In the genomic region with DNA sequence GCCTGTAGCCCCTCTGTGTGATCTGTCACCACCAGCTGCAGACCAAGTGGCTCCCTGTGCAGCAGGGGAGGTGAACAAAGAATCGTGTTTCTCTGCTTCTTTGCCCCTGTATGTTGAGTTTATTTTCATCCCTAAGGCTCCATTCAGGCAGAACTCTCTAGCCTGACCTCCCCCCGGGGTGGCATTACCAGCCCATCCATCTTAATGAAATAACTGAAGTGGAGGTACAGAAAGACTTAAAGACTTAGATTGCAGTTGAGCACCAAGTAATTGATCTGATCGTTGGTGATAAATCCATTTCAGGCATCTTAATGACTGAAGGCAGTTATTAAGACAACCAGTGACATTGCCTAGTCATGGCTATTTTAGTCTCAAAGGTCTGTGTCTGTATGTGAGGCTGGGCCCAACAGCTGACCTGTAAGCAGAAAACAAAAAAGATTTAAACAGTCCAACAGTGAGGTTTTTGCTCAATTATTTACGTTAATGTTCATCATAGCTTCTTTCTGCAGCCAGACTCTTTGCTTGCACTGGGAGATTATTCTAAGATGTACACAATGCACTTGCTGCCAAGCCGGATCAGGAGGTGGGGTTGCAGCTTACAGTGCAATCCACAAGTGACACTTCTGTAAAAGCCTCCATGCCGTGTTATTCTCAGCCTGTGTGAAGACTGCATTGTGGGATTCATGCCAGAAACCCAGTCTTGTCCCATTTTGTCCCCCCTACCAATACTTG, we compare ENCODE assay signal across 2 cellular contexts.
TF ChIP-seq lines count a peak whose summit lies in the region.

No MANE protein-coding gene starts in this region.

TF ChIP-seq in HepG2, 621 proteins besides CTCF, POLR2A, EP300 and RAD21 (continued from another document):
- no peak for TF ChIP-seq RORA (CRISPR knock-in tag; IDR thresholded peaks at IDR 0.05)
- TF ChIP-seq RCOR2 (CRISPR knock-in tag; IDR thresholded peaks at IDR 0.05), result no peak
- no peak for TF ChIP-seq ZC3H13 (CRISPR knock-in tag; IDR thresholded peaks at IDR 0.05)
- TF ChIP-seq ZBTB49 (CRISPR knock-in tag; IDR thresholded peaks at IDR 0.05; ENCODE audit: borderline replicate concordance), result no peak
- no peak for TF ChIP-seq NR2F2 (IDR thresholded peaks at IDR 0.05; ENCODE audit: borderline replicate concordance, low read depth)
- TF ChIP-seq, protein P1, sequence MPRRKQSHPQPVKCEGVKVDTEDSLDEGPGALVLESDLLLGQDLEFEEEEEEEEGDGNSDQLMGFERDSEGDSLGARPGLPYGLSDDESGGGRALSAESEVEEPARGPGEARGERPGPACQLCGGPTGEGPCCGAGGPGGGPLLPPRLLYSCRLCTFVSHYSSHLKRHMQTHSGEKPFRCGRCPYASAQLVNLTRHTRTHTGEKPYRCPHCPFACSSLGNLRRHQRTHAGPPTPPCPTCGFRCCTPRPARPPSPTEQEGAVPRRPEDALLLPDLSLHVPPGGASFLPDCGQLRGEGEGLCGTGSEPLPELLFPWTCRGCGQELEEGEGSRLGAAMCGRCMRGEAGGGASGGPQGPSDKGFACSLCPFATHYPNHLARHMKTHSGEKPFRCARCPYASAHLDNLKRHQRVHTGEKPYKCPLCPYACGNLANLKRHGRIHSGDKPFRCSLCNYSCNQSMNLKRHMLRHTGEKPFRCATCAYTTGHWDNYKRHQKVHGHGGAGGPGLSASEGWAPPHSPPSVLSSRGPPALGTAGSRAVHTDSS (CRISPR knock-in tag; conservative IDR thresholded peaks at IDR 0.05), result no peak
- no peak for TF ChIP-seq ZNF691 (CRISPR knock-in tag; IDR thresholded peaks at IDR 0.05; ENCODE audit: borderline replicate concordance, low read depth)
- TF ChIP-seq ZNF292 (CRISPR knock-in tag; IDR thresholded peaks at IDR 0.05; ENCODE audit: borderline replicate concordance, low read depth), result no peak
- no peak for TF ChIP-seq ZFP62 (CRISPR knock-in tag; IDR thresholded peaks at IDR 0.05)
- TF ChIP-seq ONECUT2 (CRISPR knock-in tag; IDR thresholded peaks at IDR 0.05), result no peak
- TF ChIP-seq ZNF709 (CRISPR knock-in tag; IDR thresholded peaks at IDR 0.05), result no peak
- TF ChIP-seq NFYC (CRISPR knock-in tag; IDR thresholded peaks at IDR 0.05), result no peak
- TF ChIP-seq, protein P2, sequence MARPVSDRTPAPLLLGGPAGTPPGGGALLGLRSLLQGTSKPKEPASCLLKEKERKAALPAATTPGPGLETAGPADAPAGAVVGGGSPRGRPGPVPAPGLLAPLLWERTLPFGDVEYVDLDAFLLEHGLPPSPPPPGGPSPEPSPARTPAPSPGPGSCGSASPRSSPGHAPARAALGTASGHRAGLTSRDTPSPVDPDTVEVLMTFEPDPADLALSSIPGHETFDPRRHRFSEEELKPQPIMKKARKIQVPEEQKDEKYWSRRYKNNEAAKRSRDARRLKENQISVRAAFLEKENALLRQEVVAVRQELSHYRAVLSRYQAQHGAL (CRISPR knock-in tag; IDR thresholded peaks at IDR 0.05; ENCODE audit: not compliant biosample characterization), result no peak
- TF ChIP-seq SALL1 (CRISPR knock-in tag; IDR thresholded peaks at IDR 0.05), result no peak
- TF ChIP-seq FIP1L1 (IDR thresholded peaks at IDR 0.05; ENCODE audit: borderline replicate concordance, insufficient read depth, low read depth, low read length), result no peak
- no peak for TF ChIP-seq PBX3 (CRISPR knock-in tag; IDR thresholded peaks at IDR 0.05; ENCODE audit: borderline replicate concordance)
- no peak for TF ChIP-seq RBM39 (IDR thresholded peaks at IDR 0.05; ENCODE audit: low read depth, low read length, poor library complexity, severe bottlenecking)

TF ChIP-seq in WTC11, 78 proteins besides CTCF, POLR2A, EP300 and RAD21 (continued from another document):
- TF ChIP-seq, protein P3, sequence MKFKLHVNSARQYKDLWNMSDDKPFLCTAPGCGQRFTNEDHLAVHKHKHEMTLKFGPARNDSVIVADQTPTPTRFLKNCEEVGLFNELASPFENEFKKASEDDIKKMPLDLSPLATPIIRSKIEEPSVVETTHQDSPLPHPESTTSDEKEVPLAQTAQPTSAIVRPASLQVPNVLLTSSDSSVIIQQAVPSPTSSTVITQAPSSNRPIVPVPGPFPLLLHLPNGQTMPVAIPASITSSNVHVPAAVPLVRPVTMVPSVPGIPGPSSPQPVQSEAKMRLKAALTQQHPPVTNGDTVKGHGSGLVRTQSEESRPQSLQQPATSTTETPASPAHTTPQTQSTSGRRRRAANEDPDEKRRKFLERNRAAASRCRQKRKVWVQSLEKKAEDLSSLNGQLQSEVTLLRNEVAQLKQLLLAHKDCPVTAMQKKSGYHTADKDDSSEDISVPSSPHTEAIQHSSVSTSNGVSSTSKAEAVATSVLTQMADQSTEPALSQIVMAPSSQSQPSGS (CRISPR knock-in tag; IDR thresholded peaks at IDR 0.05; ENCODE audit: borderline replicate concordance, low read depth), result no peak
- no peak for TF ChIP-seq HMGXB4 (CRISPR knock-in tag; IDR thresholded peaks at IDR 0.05)
- no peak for TF ChIP-seq ZNF263 (CRISPR knock-in tag; IDR thresholded peaks at IDR 0.05; ENCODE audit: low read depth)
- TF ChIP-seq, protein P4, sequence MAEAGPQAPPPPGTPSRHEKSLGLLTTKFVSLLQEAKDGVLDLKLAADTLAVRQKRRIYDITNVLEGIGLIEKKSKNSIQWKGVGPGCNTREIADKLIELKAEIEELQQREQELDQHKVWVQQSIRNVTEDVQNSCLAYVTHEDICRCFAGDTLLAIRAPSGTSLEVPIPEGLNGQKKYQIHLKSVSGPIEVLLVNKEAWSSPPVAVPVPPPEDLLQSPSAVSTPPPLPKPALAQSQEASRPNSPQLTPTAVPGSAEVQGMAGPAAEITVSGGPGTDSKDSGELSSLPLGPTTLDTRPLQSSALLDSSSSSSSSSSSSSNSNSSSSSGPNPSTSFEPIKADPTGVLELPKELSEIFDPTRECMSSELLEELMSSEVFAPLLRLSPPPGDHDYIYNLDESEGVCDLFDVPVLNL (CRISPR knock-in tag; IDR thresholded peaks at IDR 0.05; ENCODE audit: borderline replicate concordance, low read depth), result no peak
